Comparison of ENCODE assay signal across 1 cellular context in the genomic region with DNA sequence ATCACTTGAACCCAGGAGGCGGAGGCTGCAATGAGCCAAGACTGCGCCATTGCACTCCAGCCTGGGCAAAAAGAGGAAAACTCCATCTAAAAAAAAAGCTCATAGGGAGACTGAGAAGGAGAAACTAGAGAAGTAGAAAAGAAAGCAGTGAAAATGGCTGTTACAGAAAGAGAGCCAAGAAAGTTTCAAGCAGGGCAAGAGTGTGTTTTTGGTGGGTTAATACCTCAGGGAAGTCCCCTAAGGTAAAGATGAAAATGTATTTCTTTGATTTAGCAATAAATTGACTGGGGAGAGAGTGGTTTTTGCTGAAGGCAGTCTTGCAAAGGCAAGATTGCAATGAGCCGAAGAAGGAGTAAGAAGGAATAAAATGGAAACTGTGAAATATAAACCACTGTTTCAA.
TF ChIP-seq lines count a peak whose summit lies in the region.

No MANE protein-coding gene starts in this region.

TF ChIP-seq in A549, 52 proteins besides CTCF, POLR2A, EP300 and RAD21 (continued from another document):
- no peak for TF ChIP-seq E2F6 (IDR thresholded peaks at IDR 0.05; ENCODE audit: borderline replicate concordance, low read depth)
